In the genomic region with DNA sequence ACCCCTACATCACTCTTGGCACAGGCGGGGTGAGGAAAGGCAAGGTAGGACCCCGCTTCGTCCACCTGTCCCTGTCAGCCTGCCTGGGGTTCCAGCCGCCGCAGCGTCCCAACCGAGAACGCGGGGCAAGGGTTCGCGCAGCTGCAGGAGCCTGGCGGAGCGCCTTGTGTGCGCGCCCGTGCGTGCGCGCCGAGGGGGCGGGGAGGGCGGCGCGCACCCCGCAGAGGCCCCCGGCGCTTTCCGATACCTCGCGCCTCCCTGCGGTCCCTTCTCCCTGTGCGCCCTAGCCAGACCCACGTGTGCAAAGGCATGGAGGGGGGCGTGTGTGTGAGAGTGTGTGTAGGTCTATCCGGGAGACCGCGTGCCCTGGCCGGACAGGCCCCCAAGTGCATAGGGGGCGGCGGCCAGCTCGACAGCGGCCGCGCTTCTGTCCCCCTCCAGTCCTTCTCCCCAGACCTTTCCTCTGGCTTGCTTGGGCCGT, we compare ENCODE assay signal across 8 cellular contexts.
A peak's percentile ranks its signal among the peaks of the same experiment; 100 is the strongest.
DNase-seq lines count a peak whose midpoint lies in the region; TF ChIP-seq lines count a peak whose summit lies in the region.

No MANE protein-coding gene starts in this region.

- no peaks in the 10 kb centered on the region for H3K36me3 Mint-ChIP-seq in activated T-helper 1 cell treated with anti-CD3 and anti-CD28 coated beads, Interleukin-12 subunit alpha, Interleukin-12 subunit beta, Interleukin-2, Interleukin-4 antibody, amounts not matched to agents 30 ng/mL and 10 ng/mL and 1 ng/mL, durations not matched to agents 14 hours and 24 hours and 36 hours (ENCODE audit: low read depth)

- 0 to 9% methylated on average over 13 of the region's 45 CpGs for WGBS in esophagus squamous epithelium, 2 donors

- H3K4me3 Mint-ChIP-seq in activated T-helper 1 cell treated with anti-CD3 and anti-CD28 coated beads, Interleukin-12 subunit alpha, Interleukin-12 subunit beta, Interleukin-2, Interleukin-4 antibody, amounts not matched to agents 30 ng/mL and 10 ng/mL and 1 ng/mL, durations not matched to agents 14 hours and 24 hours and 36 hours, result no peak overlapping the region

- peak overlapping the region; percentile 65 for H2AFZ ChIP-seq in neuron (ENCODE audit: low read depth, low read length)

- peaks cover 28 to 54% (median 31%) of the 10 kb centered on the region in 3 donors for H3K4me1 ChIP-seq in esophagus squamous epithelium
- peaks cover 26% of the 10 kb centered on the region for H3K4me1 ChIP-seq in neuron (ENCODE audit: insufficient read depth, low read length)

- DNase-seq in AG10803 (ENCODE audit: low read depth) (no peak), NCI-H526 treated with DMSO at 0.1 percent for 48 hours (lab: John Stamatoyannopoulos, UW) (peak; percentile 12), esophagus squamous epithelium (lab: John Stamatoyannopoulos, UW) (no peak), NCI-H1092 treated with DMSO at 0.1 percent for 48 hours (lab: John Stamatoyannopoulos, UW) (no peak), COLO668 (lab: John Stamatoyannopoulos, UW; ENCODE audit: unreplicated experiment) (no peak), NCI-H2081 (lab: John Stamatoyannopoulos, UW) (no peak)
- DNase-seq in activated T-helper 1 cell treated with anti-CD3 and anti-CD28 coated beads, Interleukin-12 subunit alpha, Interleukin-12 subunit beta, Interleukin-2, Interleukin-4 antibody, amounts not matched to agents 30 ng/mL and 10 ng/mL and 1 ng/mL, durations not matched to agents 14 hours and 24 hours and 36 hours (ENCODE audit: low spot score), result no peak

- H3K27me3 Mint-ChIP-seq in activated T-helper 1 cell treated with anti-CD3 and anti-CD28 coated beads, Interleukin-12 subunit alpha, Interleukin-12 subunit beta, Interleukin-2, Interleukin-4 antibody, amounts not matched to agents 30 ng/mL and 10 ng/mL and 1 ng/mL, durations not matched to agents 14 hours and 24 hours and 36 hours (ENCODE audit: insufficient read depth), result peaks cover 39% of the 10 kb centered on the region

- intact Hi-C loops in esophagus squamous epithelium (cut with DNase I), result no loop called here
- intact Hi-C loops in activated T-helper 1 cell treated with anti-CD3 and anti-CD28 coated beads, Interleukin-12 subunit alpha, Interleukin-12 subunit beta, Interleukin-2, Interleukin-4 antibody, amounts not matched to agents 30 ng/mL and 10 ng/mL and 1 ng/mL, durations not matched to agents 14 hours and 24 hours and 36 hours (cut with micrococcal nuclease), result no loop called here

- H3K36me3 ChIP-seq in esophagus squamous epithelium (no peaks in the 10 kb centered on the region), neuron (ENCODE audit: insufficient read depth, low read length) (no peaks in the 10 kb centered on the region)

- H3K4me3 ChIP-seq in AG10803 (ENCODE audit: low read length) (peak overlapping the region; percentile 51), esophagus squamous epithelium (peak overlapping the region; percentile 35 to 66 (median 44)), neuron (ENCODE audit: low read length) (peak overlapping the region; percentile 49)

- H3K27ac Mint-ChIP-seq in activated T-helper 1 cell treated with anti-CD3 and anti-CD28 coated beads, Interleukin-12 subunit alpha, Interleukin-12 subunit beta, Interleukin-2, Interleukin-4 antibody, amounts not matched to agents 30 ng/mL and 10 ng/mL and 1 ng/mL, durations not matched to agents 14 hours and 24 hours and 36 hours, result no peak overlapping the region

- H3K27me3 ChIP-seq in esophagus squamous epithelium, result peaks cover 0 to 27% (median 0%) of the 10 kb centered on the region in 4 donors
- H3K27me3 ChIP-seq in neuron (ENCODE audit: insufficient read depth, low read length), result no peaks in the 10 kb centered on the region

- no peaks in the 10 kb centered on the region for H3K4me1 Mint-ChIP-seq in activated T-helper 1 cell treated with anti-CD3 and anti-CD28 coated beads, Interleukin-12 subunit alpha, Interleukin-12 subunit beta, Interleukin-2, Interleukin-4 antibody, amounts not matched to agents 30 ng/mL and 10 ng/mL and 1 ng/mL, durations not matched to agents 14 hours and 24 hours and 36 hours (ENCODE audit: low read depth)

- no peak overlapping the region for H3K27ac ChIP-seq in esophagus squamous epithelium

- no peaks in the 10 kb centered on the region for H3K9me3 Mint-ChIP-seq in activated T-helper 1 cell treated with anti-CD3 and anti-CD28 coated beads, Interleukin-12 subunit alpha, Interleukin-12 subunit beta, Interleukin-2, Interleukin-4 antibody, amounts not matched to agents 30 ng/mL and 10 ng/mL and 1 ng/mL, durations not matched to agents 14 hours and 24 hours and 36 hours

- TF ChIP-seq POLR2A in esophagus squamous epithelium (IDR thresholded peaks at IDR 0.05), result no peak

- H3K9me3 ChIP-seq in esophagus squamous epithelium (no peaks in the 10 kb centered on the region), neuron (ENCODE audit: low read length) (no peaks in the 10 kb centered on the region)

- TF ChIP-seq CTCF in AG10803 (conservative IDR thresholded peaks at IDR 0.05; ENCODE audit: low read length) (no peak), esophagus squamous epithelium (IDR thresholded peaks at IDR 0.05) (no peak)
